ENCODE assay signal across 18 cellular contexts in genomic region chr1:240309804-240310203, GRCh38.
DNase-seq lines count a peak whose midpoint lies in the region; ATAC-seq, FAIRE-seq and TF ChIP-seq lines count a peak whose summit lies in the region.
"Had no signal": no experiment of that assay in that cellular context is flagged by ENCODE, and none has a peak within 500 bp of the region (broad histone marks: within the 10 kb centered on the region; RNA-seq: fewer than 3 reads in every experiment).

No MANE protein-coding gene starts in this region.

- H4K20me1 ChIP-seq in BLaER1 treated with 17β-estradiol and CSF1 and Interleukin-3, amounts not matched to agents 10 nM and 100 nM: no peaks in the 10 kb centered on the region

- H3K27me3 ChIP-seq in BLaER1 treated with 17β-estradiol and CSF1 and Interleukin-3, amounts not matched to agents 10 nM and 100 nM: no peaks in the 10 kb centered on the region
- H3K27me3 ChIP-seq in pancreas: no peaks in the 10 kb centered on the region
- H3K27me3 ChIP-seq in small intestine (ENCODE audit: control insufficient read depth in 2 of 2, insufficient read depth in 2 of 2, low read length in 2 of 2): no peaks in the 10 kb centered on the region
- no peaks in the 10 kb centered on the region for H3K27me3 ChIP-seq in thyroid gland
- H3K27me3 ChIP-seq: SJSA1 had no signal

- H3K9ac ChIP-seq in BLaER1 treated with 17β-estradiol and CSF1 and Interleukin-3, amounts not matched to agents 10 nM and 100 nM: no peak overlapping the region

- no peak for DNase-seq in HTR-8/SVneo (ENCODE audit: insufficient read length, low spot score)
- DNase-seq in pancreas: no peak
- DNase-seq in small intestine: no peak
- DNase-seq in DMS79 (lab: John Stamatoyannopoulos, UW): no peak
- no peak for DNase-seq in activated T-cell treated with anti-CD3 and anti-CD28 coated beads, Interleukin-2, amount 50 U/mL, for 48 hours
- DNase-seq in thyroid gland: no peak
- DNase-seq: Calu3; CD4-positive, alpha-beta T cell; GOT3; NCI-H1105 treated with DMSO at 0.1 percent for 48 hours; NCI-H187 treated with DMSO at 0.1 percent for 48 hours; NCI-H2171 treated with DMSO at 0.1 percent for 48 hours; NCI-H446 treated with DMSO at 0.1 percent for 48 hours; NCI-H748 treated with DMSO at 0.1 percent for 48 hours had no signal

- peak overlapping the region in 4 of 11 experiments; percentile 16 to 53 (median 42); a peak in 5 of 22 replicates for H3K27ac ChIP-seq in BLaER1 treated with 17β-estradiol and CSF1 and Interleukin-3, amounts not matched to agents 10 nM and 100 nM
- no peak overlapping the region for H3K27ac ChIP-seq in pancreas
- no peak overlapping the region for H3K27ac ChIP-seq in small intestine (ENCODE audit: low read depth in 1 of 2, low read length in 1 of 2)
- H3K27ac ChIP-seq in thyroid gland: no peak overlapping the region

- no peaks in the 10 kb centered on the region for H3K27me3 Mint-ChIP-seq in brain
- H3K27me3 Mint-ChIP-seq: B cell; CD4-positive, alpha-beta T cell had no signal

- FAIRE-seq in HTR-8/SVneo (lab: Jason Lieb, UNC): peak; percentile 23
- no peak for FAIRE-seq in pancreas (lab: Jason Lieb, UNC)
- FAIRE-seq in small intestine (lab: Jason Lieb, UNC): no peak

- peak overlapping the region in 4 of 5 experiments; percentile 51 to 94 (median 76) for H3K27ac Mint-ChIP-seq in brain
- H3K27ac Mint-ChIP-seq: B cell; CD4-positive, alpha-beta T cell had no signal

- ATAC-seq in pancreas: peak in 3 of 4 donors; percentile 37 to 57 (median 48)

- H3K4me3 Mint-ChIP-seq in brain: peak overlapping the region in 1 of 5 experiments; percentile 28
- H3K4me3 Mint-ChIP-seq: B cell; CD4-positive, alpha-beta T cell had no signal

- H3K9me3 ChIP-seq in BLaER1 treated with 17β-estradiol and CSF1 and Interleukin-3, amounts not matched to agents 10 nM and 100 nM (replicated peaks in 1 of 11): peaks cover 0 to 5% (median 0%) of the 10 kb centered on the region in 11 experiments; a peak in 5 of 22 replicates
- no peaks in the 10 kb centered on the region for H3K9me3 ChIP-seq in pancreas
- H3K9me3 ChIP-seq in small intestine (ENCODE audit: control insufficient read depth, low read depth): no peaks in the 10 kb centered on the region
- H3K9me3 ChIP-seq in thyroid gland: no peaks in the 10 kb centered on the region
- H3K9me3 ChIP-seq: SJSA1 had no signal

- H3K36me3 Mint-ChIP-seq in brain: peaks cover 31% of the 10 kb centered on the region

- WGBS in pancreas, 2 donors: 9 to 11% methylated on average over 2 of the region's 2 CpGs
- 12 to 36% (median 17%) methylated on average over 2 of the region's 2 CpGs for WGBS in small intestine, 3 donors
- 58 to 71% methylated on average over 2 of the region's 2 CpGs for WGBS in thyroid gland, 2 donors

- intact Hi-C loops in pancreas (cut with DNase I): no loop called here
- intact Hi-C loops in thyroid gland (cut with DNase I): no loop called here

- no peak for TF ChIP-seq POLR2A in thyroid gland (IDR thresholded peaks at IDR 0.05)

- peak overlapping the region in 7 of 11 experiments; percentile 37 to 79 (median 61); a peak in 13 of 22 replicates for H3K4me2 ChIP-seq in BLaER1 treated with 17β-estradiol and CSF1 and Interleukin-3, amounts not matched to agents 10 nM and 100 nM

- H3K36me3 ChIP-seq in BLaER1 treated with 17β-estradiol and CSF1 and Interleukin-3, amounts not matched to agents 10 nM and 100 nM: no peaks in the 10 kb centered on the region
- H3K36me3 ChIP-seq in pancreas: no peaks in the 10 kb centered on the region
- H3K36me3 ChIP-seq in small intestine (ENCODE audit: control insufficient read depth in 2 of 2, insufficient read depth in 2 of 2, low read length in 2 of 2): no peaks in the 10 kb centered on the region
- H3K36me3 ChIP-seq in thyroid gland: no peaks in the 10 kb centered on the region
- H3K36me3 ChIP-seq: SJSA1 had no signal

- TF ChIP-seq CTCF in brain (conservative IDR thresholded peaks at IDR 0.05) (no peak), pancreas (IDR thresholded peaks at IDR 0.05) (no peak), thyroid gland (IDR thresholded peaks at IDR 0.05) (no peak)

- H3K4me3 ChIP-seq in BLaER1 treated with 17β-estradiol and CSF1 and Interleukin-3, amounts not matched to agents 10 nM and 100 nM: no peak overlapping the region
- no peak overlapping the region for H3K4me3 ChIP-seq in pancreas
- H3K4me3 ChIP-seq in small intestine (ENCODE audit: low read depth in 1 of 2, low read length in 2 of 2): no peak overlapping the region
- no peak overlapping the region for H3K4me3 ChIP-seq in thyroid gland (replicated peaks in 1 of 3)
- H3K4me3 ChIP-seq: SJSA1 had no signal

- peaks cover 4 to 68% (median 51%) of the 10 kb centered on the region in 10 experiments; a peak in 15 of 20 replicates for H3K4me1 ChIP-seq in BLaER1 treated with 17β-estradiol and CSF1 and Interleukin-3, amounts not matched to agents 10 nM and 100 nM
- peaks cover 3 to 11% (median 9%) of the 10 kb centered on the region in 3 donors for H3K4me1 ChIP-seq in pancreas
- H3K4me1 ChIP-seq in small intestine (ENCODE audit: control insufficient read depth in 2 of 2, insufficient read depth in 1 of 2, low read depth in 1 of 2, low read length in 1 of 2): no peaks in the 10 kb centered on the region
- peaks cover 0 to 27% of the 10 kb centered on the region in 2 donors for H3K4me1 ChIP-seq in thyroid gland

- peaks cover 0 to 10% (median 5%) of the 10 kb centered on the region in 5 experiments for H3K9me3 Mint-ChIP-seq in brain

- H3K4me1 Mint-ChIP-seq in brain: peaks cover 62% of the 10 kb centered on the region
- H3K4me1 Mint-ChIP-seq: B cell had no signal
